Comparison of ENCODE assay signal across 14 cellular contexts in genomic region chr17:1181769-1182137, GRCh38.
DNase-seq lines count a peak whose midpoint lies in the region; ATAC-seq and TF ChIP-seq lines count a peak whose summit lies in the region.
"Had no signal": no experiment of that assay in that cellular context is flagged by ENCODE, and none has a peak within 500 bp of the region (broad histone marks: within the 10 kb centered on the region; RNA-seq: fewer than 3 reads in every experiment).

No MANE protein-coding gene starts in this region.

- TF ChIP-seq POLR2A in NB4 (IDR thresholded peaks at IDR 0.05; ENCODE audit: extremely low read depth, insufficient read length) (no peak), erythroblast (IDR thresholded peaks at IDR 0.05; ENCODE audit: low read length) (no peak)

- no peaks in the 10 kb centered on the region for H3K9me3 Mint-ChIP-seq in stimulated activated naive CD8-positive, alpha-beta T cell treated with anti-CD3 and anti-CD28 coated beads, Interleukin-15, Interleukin-2, amounts not matched to agents 100 ng/mL and 50 ng/mL, for 24 hours
- H3K9me3 Mint-ChIP-seq: activated T-helper 17 cell treated with anti-CD3 and anti-CD28 coated beads, Interleukin-2, amount 50 U/mL, for 72 hours had no signal

- TF ChIP-seq CTCF in NB4 (IDR thresholded peaks at IDR 0.05; ENCODE audit: low read depth, low read length) (no peak), fibroblast of pulmonary artery (IDR thresholded peaks at IDR 0.05; ENCODE audit: low read length, missing control alignments) (no peak)

- H3K4me1 Mint-ChIP-seq in stimulated activated naive CD8-positive, alpha-beta T cell treated with anti-CD3 and anti-CD28 coated beads, Interleukin-15, Interleukin-2, amounts not matched to agents 100 ng/mL and 50 ng/mL, for 24 hours (ENCODE audit: low read depth) = peaks cover 28% of the 10 kb centered on the region
- H3K4me1 Mint-ChIP-seq: activated T-helper 17 cell treated with anti-CD3 and anti-CD28 coated beads, Interleukin-2, amount 50 U/mL, for 72 hours had no signal

- no peak for DNase-seq in stimulated activated naive CD8-positive, alpha-beta T cell treated with anti-CD3 and anti-CD28 coated beads, Interleukin-15, Interleukin-2, amounts not matched to agents 100 U/mL and 50 U/mL, for 24 hours
- peak; percentile 32 for DNase-seq in NB4 (ENCODE audit: low read depth)
- DNase-seq in fibroblast of pulmonary artery (ENCODE audit: low read depth) = peak; percentile 70
- no peak for DNase-seq in DMS114 treated with DMSO at 0.1 percent for 48 hours (lab: John Stamatoyannopoulos, UW; ENCODE audit: unreplicated experiment)
- DNase-seq in NK-92 (lab: John Stamatoyannopoulos, UW; ENCODE audit: unreplicated experiment) = no peak
- no peak for DNase-seq in erythroblast (lab: John Stamatoyannopoulos, UW)
- no peak for DNase-seq in GM19240 (ENCODE audit: insufficient read length, low spot score)
- DNase-seq: activated CD4-positive, CD25-positive, alpha-beta regulatory T cell; effector CD8-positive, alpha-beta T cell; NCI-H1105 treated with DMSO at 0.1 percent for 48 hours; stimulated activated CD4-positive, alpha-beta T cell treated with anti-CD3 and anti-CD28 coated beads, Interleukin-2, amount 100 ng/mL, for 48 hours; tibial artery had no signal

- H3K4me3 ChIP-seq in NB4 (ENCODE audit: low read depth, low read length) (no peak overlapping the region), fibroblast of pulmonary artery (replicated peaks; ENCODE audit: low read depth, low read length) (no peak overlapping the region)
- H3K4me3 ChIP-seq: tibial artery had no signal

- no peak for ATAC-seq in stimulated activated naive CD8-positive, alpha-beta T cell treated with anti-CD3 and anti-CD28 coated beads, Interleukin-15, Interleukin-2, amounts not matched to agents 100 U/mL and 50 U/mL, for 24 hours
- ATAC-seq: activated T-helper 17 cell treated with anti-CD3 and anti-CD28 coated beads, Interleukin-2, amount 50 U/mL, for 72 hours had no signal

- H3K27ac Mint-ChIP-seq in stimulated activated naive CD8-positive, alpha-beta T cell treated with anti-CD3 and anti-CD28 coated beads, Interleukin-15, Interleukin-2, amounts not matched to agents 100 ng/mL and 50 ng/mL, for 24 hours = no peak overlapping the region
- H3K27ac Mint-ChIP-seq: activated T-helper 17 cell treated with anti-CD3 and anti-CD28 coated beads, Interleukin-2, amount 50 U/mL, for 72 hours had no signal

- no peaks in the 10 kb centered on the region for H3K36me3 Mint-ChIP-seq in stimulated activated naive CD8-positive, alpha-beta T cell treated with anti-CD3 and anti-CD28 coated beads, Interleukin-15, Interleukin-2, amounts not matched to agents 100 ng/mL and 50 ng/mL, for 24 hours (ENCODE audit: low read depth)

- H3K27me3 Mint-ChIP-seq in stimulated activated naive CD8-positive, alpha-beta T cell treated with anti-CD3 and anti-CD28 coated beads, Interleukin-15, Interleukin-2, amounts not matched to agents 100 ng/mL and 50 ng/mL, for 24 hours = no peaks in the 10 kb centered on the region
- H3K27me3 Mint-ChIP-seq: activated T-helper 17 cell treated with anti-CD3 and anti-CD28 coated beads, Interleukin-2, amount 50 U/mL, for 72 hours had no signal

- H3K4me3 Mint-ChIP-seq in stimulated activated naive CD8-positive, alpha-beta T cell treated with anti-CD3 and anti-CD28 coated beads, Interleukin-15, Interleukin-2, amounts not matched to agents 100 ng/mL and 50 ng/mL, for 24 hours = peak overlapping the region; percentile 43
- H3K4me3 Mint-ChIP-seq: activated T-helper 17 cell treated with anti-CD3 and anti-CD28 coated beads, Interleukin-2, amount 50 U/mL, for 72 hours had no signal

Comparison
In these comparisons a context has a peak if more than half of its experiments do, and no peak if none do; other contexts are left out.
1. DNase-seq: peak in NB4 (single experiment) and fibroblast of pulmonary artery (single experiment); none in stimulated activated naive CD8-positive, alpha-beta T cell treated with anti-CD3 and anti-CD28 coated beads, Interleukin-15, Interleukin-2, amounts not matched to agents 100 U/mL and 50 U/mL, for 24 hours (single experiment), DMS114 treated with DMSO at 0.1 percent for 48 hours (single experiment), NK-92 (single experiment), erythroblast (0 of 2) and GM19240 (single experiment).